Comparison of ENCODE assay signal across 1 cellular context in the genomic region with DNA sequence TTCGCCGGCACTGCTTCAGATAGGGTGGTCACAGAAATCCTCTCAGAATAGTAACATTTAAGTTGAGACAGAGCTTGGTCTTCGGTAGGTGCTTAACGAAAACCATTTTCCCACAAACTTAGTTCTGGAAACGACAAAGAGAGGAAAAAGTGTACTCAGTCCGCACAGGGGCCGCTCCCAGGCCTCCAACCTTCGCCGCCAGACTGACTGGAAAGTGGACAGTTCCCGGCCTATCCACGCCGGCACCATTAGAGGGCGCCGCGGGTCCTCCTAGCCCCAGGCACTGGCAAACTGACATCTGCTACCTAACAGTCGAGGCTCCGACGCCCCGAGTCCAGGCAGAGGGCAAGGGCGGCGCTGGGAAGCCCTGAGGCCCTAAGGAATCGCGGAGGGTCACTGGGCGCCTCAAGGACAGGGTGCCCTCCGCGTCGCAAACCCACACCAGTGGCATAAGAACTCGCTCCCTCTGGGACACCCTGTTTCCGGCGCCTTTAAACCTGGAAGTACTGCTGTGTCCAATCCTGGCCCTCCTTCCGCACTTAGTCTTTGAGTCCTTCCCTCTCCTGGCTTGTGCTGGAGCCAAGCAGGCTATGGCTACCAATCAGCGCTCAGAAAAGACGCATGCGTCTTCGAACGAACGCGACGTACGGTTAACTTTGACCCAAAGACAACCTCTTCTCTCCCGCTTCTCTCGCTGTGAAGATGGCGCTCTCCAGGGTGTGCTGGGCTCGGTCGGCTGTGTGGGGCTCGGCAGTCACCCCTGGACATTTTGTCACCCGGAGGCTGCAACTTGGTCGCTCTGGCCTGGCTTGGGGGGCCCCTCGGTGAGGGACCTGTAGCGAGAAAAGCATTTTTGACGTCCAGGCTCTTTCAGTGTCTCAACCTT.
TF ChIP-seq lines count a peak whose summit lies in the region.

A gene with protein sequence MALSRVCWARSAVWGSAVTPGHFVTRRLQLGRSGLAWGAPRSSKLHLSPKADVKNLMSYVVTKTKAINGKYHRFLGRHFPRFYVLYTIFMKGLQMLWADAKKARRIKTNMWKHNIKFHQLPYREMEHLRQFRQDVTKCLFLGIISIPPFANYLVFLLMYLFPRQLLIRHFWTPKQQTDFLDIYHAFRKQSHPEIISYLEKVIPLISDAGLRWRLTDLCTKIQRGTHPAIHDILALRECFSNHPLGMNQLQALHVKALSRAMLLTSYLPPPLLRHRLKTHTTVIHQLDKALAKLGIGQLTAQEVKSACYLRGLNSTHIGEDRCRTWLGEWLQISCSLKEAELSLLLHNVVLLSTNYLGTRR (plus strand): TSS at position 673 of the 886 bp plus-strand sequence. CDS start 30 bp downstream, at position 703.

TF ChIP-seq in K562, 482 proteins besides CTCF, POLR2A, EP300 and RAD21 (continued from another document and continues in another):
- TF ChIP-seq ZNF79 (CRISPR knock-in tag; IDR thresholded peaks at IDR 0.05; ENCODE audit: low read depth): no peak
- TF ChIP-seq SMAD1 (IDR thresholded peaks at IDR 0.05; ENCODE audit: low read depth, low read length, partially characterized antibody): peak; percentile 36
- no peak for TF ChIP-seq HMG20A (CRISPR knock-in tag; conservative IDR thresholded peaks at IDR 0.05)
- TF ChIP-seq, protein P1, sequence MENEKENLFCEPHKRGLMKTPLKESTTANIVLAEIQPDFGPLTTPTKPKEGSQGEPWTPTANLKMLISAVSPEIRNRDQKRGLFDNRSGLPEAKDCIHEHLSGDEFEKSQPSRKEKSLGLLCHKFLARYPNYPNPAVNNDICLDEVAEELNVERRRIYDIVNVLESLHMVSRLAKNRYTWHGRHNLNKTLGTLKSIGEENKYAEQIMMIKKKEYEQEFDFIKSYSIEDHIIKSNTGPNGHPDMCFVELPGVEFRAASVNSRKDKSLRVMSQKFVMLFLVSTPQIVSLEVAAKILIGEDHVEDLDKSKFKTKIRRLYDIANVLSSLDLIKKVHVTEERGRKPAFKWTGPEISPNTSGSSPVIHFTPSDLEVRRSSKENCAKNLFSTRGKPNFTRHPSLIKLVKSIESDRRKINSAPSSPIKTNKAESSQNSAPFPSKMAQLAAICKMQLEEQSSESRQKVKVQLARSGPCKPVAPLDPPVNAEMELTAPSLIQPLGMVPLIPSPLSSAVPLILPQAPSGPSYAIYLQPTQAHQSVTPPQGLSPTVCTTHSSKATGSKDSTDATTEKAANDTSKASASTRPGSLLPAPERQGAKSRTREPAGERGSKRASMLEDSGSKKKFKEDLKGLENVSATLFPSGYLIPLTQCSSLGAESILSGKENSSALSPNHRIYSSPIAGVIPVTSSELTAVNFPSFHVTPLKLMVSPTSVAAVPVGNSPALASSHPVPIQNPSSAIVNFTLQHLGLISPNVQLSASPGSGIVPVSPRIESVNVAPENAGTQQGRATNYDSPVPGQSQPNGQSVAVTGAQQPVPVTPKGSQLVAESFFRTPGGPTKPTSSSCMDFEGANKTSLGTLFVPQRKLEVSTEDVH (IDR thresholded peaks at IDR 0.05; ENCODE audit: low read depth, partially characterized antibody): peak; percentile 85
- TF ChIP-seq ELF4 (CRISPR knock-in tag; IDR thresholded peaks at IDR 0.05): no peak; the same call in 1 of the 2 replicates
- no peak for TF ChIP-seq SMARCB1 (IDR thresholded peaks at IDR 0.05; ENCODE audit: insufficient read length, low read depth)
- TF ChIP-seq ERF (CRISPR knock-in tag; IDR thresholded peaks at IDR 0.05): no peak
- TF ChIP-seq EHMT2 (IDR thresholded peaks at IDR 0.05): no peak
- TF ChIP-seq POLR2AphosphoS5 (IDR thresholded peaks at IDR 0.05; ENCODE audit: control insufficient read depth, insufficient read depth, low read depth, low read length): peak; percentile 89
- TF ChIP-seq CREBBP (IDR thresholded peaks at IDR 0.05; ENCODE audit: low read depth, low read length): no peak
- peak; percentile 90; the same call in 1 of the 2 replicates for TF ChIP-seq MTA3 (IDR thresholded peaks at IDR 0.05; ENCODE audit: borderline replicate concordance)
- TF ChIP-seq NFE2L1 (tag; IDR thresholded peaks at IDR 0.05; ENCODE audit: borderline replicate concordance, low read depth): no peak
- TF ChIP-seq, protein P2, sequence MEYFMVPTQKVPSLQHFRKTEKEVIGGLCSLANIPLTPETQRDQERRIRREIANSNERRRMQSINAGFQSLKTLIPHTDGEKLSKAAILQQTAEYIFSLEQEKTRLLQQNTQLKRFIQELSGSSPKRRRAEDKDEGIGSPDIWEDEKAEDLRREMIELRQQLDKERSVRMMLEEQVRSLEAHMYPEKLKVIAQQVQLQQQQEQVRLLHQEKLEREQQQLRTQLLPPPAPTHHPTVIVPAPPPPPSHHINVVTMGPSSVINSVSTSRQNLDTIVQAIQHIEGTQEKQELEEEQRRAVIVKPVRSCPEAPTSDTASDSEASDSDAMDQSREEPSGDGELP (CRISPR knock-in tag; IDR thresholded peaks at IDR 0.05; ENCODE audit: borderline replicate concordance): peak; percentile 77; the same call in 1 of the 2 replicates
- no peak for TF ChIP-seq NFE2 (IDR thresholded peaks at IDR 0.05; ENCODE audit: low read depth)
- no peak for TF ChIP-seq PTTG1 (tag; IDR thresholded peaks at IDR 0.05; ENCODE audit: low read depth)
- peak; percentile 82 for TF ChIP-seq SAP30 (IDR thresholded peaks at IDR 0.05; ENCODE audit: borderline replicate concordance, insufficient read depth, low read depth, low read length, poor library complexity, severe bottlenecking)
- no peak for TF ChIP-seq ADNP (tag; IDR thresholded peaks at IDR 0.05)
- no peak for TF ChIP-seq U2AF2 (optimal IDR thresholded peaks at IDR 0.05; ENCODE audit: low read depth, low read length)
- peak; percentile 65; the same call in 1 of the 2 replicates for TF ChIP-seq POLR2AphosphoS2 (IDR thresholded peaks at IDR 0.05; ENCODE audit: low read length)
- TF ChIP-seq, protein P3, sequence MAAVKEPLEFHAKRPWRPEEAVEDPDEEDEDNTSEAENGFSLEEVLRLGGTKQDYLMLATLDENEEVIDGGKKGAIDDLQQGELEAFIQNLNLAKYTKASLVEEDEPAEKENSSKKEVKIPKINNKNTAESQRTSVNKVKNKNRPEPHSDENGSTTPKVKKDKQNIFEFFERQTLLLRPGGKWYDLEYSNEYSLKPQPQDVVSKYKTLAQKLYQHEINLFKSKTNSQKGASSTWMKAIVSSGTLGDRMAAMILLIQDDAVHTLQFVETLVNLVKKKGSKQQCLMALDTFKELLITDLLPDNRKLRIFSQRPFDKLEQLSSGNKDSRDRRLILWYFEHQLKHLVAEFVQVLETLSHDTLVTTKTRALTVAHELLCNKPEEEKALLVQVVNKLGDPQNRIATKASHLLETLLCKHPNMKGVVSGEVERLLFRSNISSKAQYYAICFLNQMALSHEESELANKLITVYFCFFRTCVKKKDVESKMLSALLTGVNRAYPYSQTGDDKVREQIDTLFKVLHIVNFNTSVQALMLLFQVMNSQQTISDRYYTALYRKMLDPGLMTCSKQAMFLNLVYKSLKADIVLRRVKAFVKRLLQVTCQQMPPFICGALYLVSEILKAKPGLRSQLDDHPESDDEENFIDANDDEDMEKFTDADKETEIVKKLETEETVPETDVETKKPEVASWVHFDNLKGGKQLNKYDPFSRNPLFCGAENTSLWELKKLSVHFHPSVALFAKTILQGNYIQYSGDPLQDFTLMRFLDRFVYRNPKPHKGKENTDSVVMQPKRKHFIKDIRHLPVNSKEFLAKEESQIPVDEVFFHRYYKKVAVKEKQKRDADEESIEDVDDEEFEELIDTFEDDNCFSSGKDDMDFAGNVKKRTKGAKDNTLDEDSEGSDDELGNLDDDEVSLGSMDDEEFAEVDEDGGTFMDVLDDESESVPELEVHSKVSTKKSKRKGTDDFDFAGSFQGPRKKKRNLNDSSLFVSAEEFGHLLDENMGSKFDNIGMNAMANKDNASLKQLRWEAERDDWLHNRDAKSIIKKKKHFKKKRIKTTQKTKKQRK (IDR thresholded peaks at IDR 0.05; ENCODE audit: borderline replicate concordance, low read depth, low read length): no peak
- TF ChIP-seq TRIM28 (IDR thresholded peaks at IDR 0.05): no peak
- TF ChIP-seq RFX1 (IDR thresholded peaks at IDR 0.05): no peak
- no peak for TF ChIP-seq TAL1 (IDR thresholded peaks at IDR 0.05)
- TF ChIP-seq ZNF197 (CRISPR knock-in tag; IDR thresholded peaks at IDR 0.05; ENCODE audit: low read depth): no peak; the same call in 1 of the 2 replicates
- TF ChIP-seq ZNF318 (IDR thresholded peaks at IDR 0.05; ENCODE audit: borderline replicate concordance in 1 of 2, low read depth in 1 of 2): no peak
- TF ChIP-seq, protein P4, sequence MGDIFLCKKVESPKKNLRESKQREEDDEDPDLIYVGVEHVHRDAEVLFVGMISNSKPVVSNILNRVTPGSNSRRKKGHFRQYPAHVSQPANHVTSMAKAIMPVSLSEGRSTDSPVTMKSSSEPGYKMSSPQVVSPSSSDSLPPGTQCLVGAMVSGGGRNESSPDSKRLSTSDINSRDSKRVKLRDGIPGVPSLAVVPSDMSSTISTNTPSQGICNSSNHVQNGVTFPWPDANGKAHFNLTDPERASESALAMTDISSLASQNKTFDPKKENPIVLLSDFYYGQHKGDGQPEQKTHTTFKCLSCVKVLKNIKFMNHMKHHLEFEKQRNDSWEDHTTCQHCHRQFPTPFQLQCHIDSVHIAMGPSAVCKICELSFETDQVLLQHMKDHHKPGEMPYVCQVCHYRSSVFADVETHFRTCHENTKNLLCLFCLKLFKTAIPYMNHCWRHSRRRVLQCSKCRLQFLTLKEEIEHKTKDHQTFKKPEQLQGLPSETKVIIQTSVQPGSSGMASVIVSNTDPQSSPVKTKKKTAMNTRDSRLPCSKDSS (IDR thresholded peaks at IDR 0.05; ENCODE audit: low read depth, partially characterized antibody): no peak
